ENCODE assay signal across 1 cellular context in genomic region chr3:151864423-151865101, GRCh38.
A peak's percentile ranks its signal among the peaks of the same experiment; 100 is the strongest.
TF ChIP-seq lines count a peak whose summit lies in the region.

No MANE protein-coding gene starts in this region.

TF ChIP-seq in HCT116, 20 proteins besides CTCF, POLR2A, EP300 and RAD21 (continued from another document):
- TF ChIP-seq TCF7L2 (IDR thresholded peaks at IDR 0.05; ENCODE audit: borderline replicate concordance, extremely low read depth, insufficient read depth, insufficient read length) (no peak), JUND (IDR thresholded peaks at IDR 0.05) (peak; percentile 90), CBX3 (IDR thresholded peaks at IDR 0.05; ENCODE audit: low read depth) (0 out of 2 replicates have a peak, but pooled peaks have one; percentile 15), REST (IDR thresholded peaks at IDR 0.05; ENCODE audit: low read depth) (no peak)
TF ChIP-seq in HCT116: peak in this region for 6.
